Comparison of ENCODE assay signal across 13 cellular contexts in the genomic region with DNA sequence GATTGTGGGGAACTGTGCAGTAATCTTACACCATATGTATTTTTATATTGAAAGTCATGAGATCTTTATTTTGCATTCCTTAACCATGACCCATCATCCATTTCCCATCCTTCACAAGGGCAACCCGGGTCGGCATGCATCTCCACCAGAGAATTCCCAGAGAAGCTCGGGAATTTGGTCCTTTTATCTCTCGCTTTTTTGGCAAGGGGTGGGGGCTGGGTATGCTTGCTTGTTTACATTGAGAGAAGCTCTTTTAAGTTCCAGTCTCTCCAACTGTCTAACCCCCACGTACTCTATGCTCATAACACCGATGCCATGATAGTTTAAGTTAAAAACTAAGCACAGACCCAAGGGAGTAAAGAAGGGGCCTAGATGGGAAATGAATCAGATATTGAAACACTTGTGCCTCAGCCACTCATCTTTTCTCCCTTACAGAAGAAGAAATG.
DNase-seq lines count a peak whose midpoint lies in the region; ATAC-seq and TF ChIP-seq lines count a peak whose summit lies in the region.
"Had no signal": no experiment of that assay in that cellular context is flagged by ENCODE, and none has a peak within 500 bp of the region (broad histone marks: within the 10 kb centered on the region; RNA-seq: fewer than 3 reads in every experiment).

No MANE protein-coding gene starts in this region.

- H3K36me3 Mint-ChIP-seq in chondrocyte (ENCODE audit: low read depth) = no peaks in the 10 kb centered on the region
- H3K36me3 Mint-ChIP-seq: activated naive CD8-positive, alpha-beta T cell; immature natural killer cell had no signal

- H2AFZ ChIP-seq in hepatocyte = no peak overlapping the region

- POLR2A ChIA-PET in AG04449 (lab: Yijun Ruan, JAX) = no interaction called here

- H3K9ac ChIP-seq in HUES64 (ENCODE audit: low read depth, low read length) = no peak overlapping the region; the same call in 1 of the 2 replicates

- no peaks in the 10 kb centered on the region for H4K20me1 ChIP-seq in hepatocyte (ENCODE audit: insufficient read depth, poor library complexity, severe bottlenecking)

- H3K4me1 ChIP-seq in HUES64 (ENCODE audit: insufficient read depth, low read length) (peaks cover 60% of the 10 kb centered on the region), hepatocyte (ENCODE audit: insufficient read depth) (peaks cover 10% of the 10 kb centered on the region)

- 39% methylated on average over 4 of the region's 6 CpGs for WGBS in HUES64
- WGBS in hepatocyte (ENCODE audit: low lambda C conversion rate, missing lambda C conversion rate) = 41% methylated on average over 6 of the region's 6 CpGs

- H3K9me2 ChIP-seq in hepatocyte (replicated peaks; ENCODE audit: insufficient read depth) = no peaks in the 10 kb centered on the region

- H3K4me2 ChIP-seq in hepatocyte = no peak overlapping the region

- H3K36me3 ChIP-seq in HUES64 (ENCODE audit: insufficient read depth, low read length) (no peaks in the 10 kb centered on the region), hepatocyte (replicated peaks; ENCODE audit: insufficient read depth, low read depth) (no peaks in the 10 kb centered on the region)

- CTCF ChIA-PET in AG04449 (lab: Yijun Ruan, JAX) = interaction anchor here (1.4 to 2.1 kb wide), 2 partner anchors 10 to 1072 kb away, joined by 6 to 14 read pairs; no protein-coding TSS in a partner anchor

- ATAC-seq in GM18858 (IDR thresholded peaks at IDR 0.05; ENCODE audit: unreplicated experiment) (no peak), HG02642 (IDR thresholded peaks at IDR 0.05; ENCODE audit: poor library complexity, unreplicated experiment) (no peak)
- ATAC-seq: effector memory CD8-positive, alpha-beta T cell had no signal

- peak overlapping the region; percentile 90 for H3K27ac Mint-ChIP-seq in chondrocyte (ENCODE audit: unreplicated experiment)
- H3K27ac Mint-ChIP-seq: activated naive CD8-positive, alpha-beta T cell; effector memory CD8-positive, alpha-beta T cell; immature natural killer cell had no signal

- peak; percentile 42 for DNase-seq in AG04449 (ENCODE audit: low read depth, low spot score)
- no peak for DNase-seq in chondrocyte (ENCODE audit: low spot score)
- peak; percentile 35 to 84 for DNase-seq in lung microvascular endothelial cell (ENCODE audit: low read depth in 2 of 2)
- DNase-seq in hepatocyte (ENCODE audit: low spot score) = no peak
- DNase-seq in central memory CD4-positive, alpha-beta T cell = no peak
- DNase-seq: AML-193; effector memory CD8-positive, alpha-beta T cell; immature natural killer cell; RPMI8226 had no signal

- no peaks in the 10 kb centered on the region for H3K79me2 ChIP-seq in hepatocyte

- no peaks in the 10 kb centered on the region for H3K27me3 Mint-ChIP-seq in chondrocyte (ENCODE audit: low read depth)

- H3K4me3 Mint-ChIP-seq in chondrocyte (ENCODE audit: unreplicated experiment) = peak overlapping the region; percentile 14
- H3K4me3 Mint-ChIP-seq: activated naive CD8-positive, alpha-beta T cell; effector memory CD8-positive, alpha-beta T cell; immature natural killer cell had no signal

- TF ChIP-seq CTCF in AG04449 (IDR thresholded peaks at IDR 0.05; ENCODE audit: insufficient read depth, low read length, missing control alignments) (no peak), chondrocyte (IDR thresholded peaks at IDR 0.05) (no peak), hepatocyte (IDR thresholded peaks at IDR 0.05; ENCODE audit: poor library complexity) (no peak)

- H3K9me3 ChIP-seq in HUES64 (ENCODE audit: insufficient read depth, low read depth, low read length) = no peaks in the 10 kb centered on the region
- no peaks in the 10 kb centered on the region for H3K9me3 ChIP-seq in hepatocyte (ENCODE audit: low read depth)

- no peaks in the 10 kb centered on the region for H3K9me3 Mint-ChIP-seq in chondrocyte (ENCODE audit: low read depth)
- H3K9me3 Mint-ChIP-seq: effector memory CD8-positive, alpha-beta T cell had no signal

- H3K4me3 ChIP-seq in AG04449 (ENCODE audit: low read depth, low read length) (no peak overlapping the region), HUES64 (ENCODE audit: low read length) (no peak overlapping the region), hepatocyte (no peak overlapping the region)

- H3K27ac ChIP-seq in HUES64 (ENCODE audit: low read depth, low read length) (peak overlapping the region; percentile 61; the same call in 1 of the 2 replicates), hepatocyte (no peak overlapping the region)

- H3K4me1 Mint-ChIP-seq in chondrocyte (ENCODE audit: low read depth) = peaks cover 55% of the 10 kb centered on the region
- H3K4me1 Mint-ChIP-seq: immature natural killer cell had no signal

- H3K27me3 ChIP-seq in HUES64 (ENCODE audit: insufficient read depth, low read length) = no peaks in the 10 kb centered on the region
- no peaks in the 10 kb centered on the region for H3K27me3 ChIP-seq in hepatocyte

Comparison
In these comparisons a context has a peak if more than half of its experiments do, and no peak if none do; other contexts are left out.
1. DNase-seq: peak in AG04449 (single experiment) and lung microvascular endothelial cell (2 of 2); none in chondrocyte (single experiment), hepatocyte (single experiment) and central memory CD4-positive, alpha-beta T cell (single experiment).